In the genomic region with DNA sequence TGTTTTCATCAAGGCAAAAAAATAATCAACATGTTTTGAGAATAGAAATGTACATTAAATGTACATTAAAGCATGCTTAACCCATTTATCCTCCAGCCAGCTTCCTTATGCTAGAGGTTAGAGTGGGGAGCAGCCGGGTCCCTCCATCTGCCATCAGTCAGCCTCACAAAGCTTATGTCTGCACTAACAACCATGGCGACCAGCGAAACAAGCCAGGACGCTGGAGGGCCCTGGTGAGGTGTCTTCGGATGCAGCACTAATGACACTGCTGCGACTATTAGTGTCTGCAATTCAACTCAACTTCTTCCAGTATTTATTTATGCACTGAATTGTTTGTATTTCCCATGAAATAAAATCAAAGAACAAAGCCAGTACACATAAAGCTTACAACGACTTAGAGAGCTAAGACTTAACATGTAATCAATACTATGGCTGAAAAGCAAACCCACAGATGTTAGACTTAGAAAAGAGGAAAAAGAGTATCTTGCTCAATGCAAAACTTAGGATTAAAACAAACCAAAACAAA, we compare ENCODE assay signal across 1 cellular context.
TF ChIP-seq lines count a peak whose summit lies in the region.

No MANE protein-coding gene starts in this region.

TF ChIP-seq in SK-N-SH, 30 proteins besides CTCF, POLR2A, EP300 and RAD21 (continued from another document):
- TF ChIP-seq YY1 (IDR thresholded peaks at IDR 0.05; ENCODE audit: low read depth) = no peak
